ENCODE assay signal across 29 cellular contexts in the genomic region with DNA sequence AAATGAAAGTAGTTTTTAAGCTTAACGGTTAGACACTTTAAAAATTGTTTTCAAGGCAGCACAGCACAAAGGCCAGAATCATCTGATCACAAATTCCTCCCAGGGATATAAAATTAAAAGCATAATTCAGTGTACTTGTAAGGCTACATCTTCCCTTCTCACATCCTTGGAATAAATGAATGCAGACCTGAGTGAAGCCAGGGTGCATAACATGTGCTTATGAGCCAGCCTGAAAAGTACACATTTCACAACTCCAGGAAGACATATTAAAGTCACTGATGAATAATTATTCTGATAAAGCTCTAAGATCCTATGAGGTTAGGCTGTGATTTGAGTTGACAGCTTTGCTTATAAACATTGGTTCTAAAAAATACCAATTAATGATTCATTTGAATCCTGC.
"Had no signal": no experiment of that assay in that cellular context is flagged by ENCODE, and none has a peak within 500 bp of the region (broad histone marks: within the 10 kb centered on the region; RNA-seq: fewer than 3 reads in every experiment).

No MANE protein-coding gene starts in this region.

- H3K9me3 ChIP-seq: breast epithelium, colonic mucosa, left ventricle myocardium inferior, right lobe of liver, thyroid gland, upper lobe of left lung had no signal

- H3K4me3 ChIP-seq: breast epithelium, colonic mucosa, left ventricle myocardium inferior, right lobe of liver, smooth muscle cell, thyroid gland, upper lobe of left lung had no signal

- H3K4me1 ChIP-seq: breast epithelium, colonic mucosa, left ventricle myocardium inferior, right lobe of liver, thyroid gland had no signal

- H3K36me3 Mint-ChIP-seq: activated CD4-positive, alpha-beta memory T cell treated with anti-CD3 and anti-CD28 coated beads for 36 hours; activated naive CD4-positive, alpha-beta T cell treated with anti-CD3 and anti-CD28 coated beads, Interleukin-2, amount 10 ng/mL, durations not matched to agents 7 days and 5 days; activated naive CD8-positive, alpha-beta T cell treated with anti-CD3 and anti-CD28 coated beads, Interleukin-2, amount 10 ng/mL, durations not matched to agents 7 days and 5 days had no signal

- ATAC-seq: stimulated activated memory B cell treated with anti-CD40 and anti-IgM and Interleukin-4, amounts not matched to agents 10 μg/mL and 1 μg/mL and 100 μg/mL, for 72 hours; stimulated activated naive CD8-positive, alpha-beta T cell treated with anti-CD3 and anti-CD28 coated beads, Interleukin-15, amount 100 ng/mL, for 72 hours had no signal

- H3K4me1 Mint-ChIP-seq: nephron; stimulated activated memory B cell treated with anti-CD40 and anti-IgM and Interleukin-4, amounts not matched to agents 10 μg/mL and 1 μg/mL and 100 μg/mL, for 72 hours; stimulated activated naive CD8-positive, alpha-beta T cell treated with anti-CD3 and anti-CD28 coated beads, Interleukin-15, amount 100 ng/mL, for 72 hours had no signal

- H3K36me3 ChIP-seq: breast epithelium, colonic mucosa, left ventricle myocardium inferior, right lobe of liver, thyroid gland, upper lobe of left lung had no signal

- DNase-seq: activated CD4-positive, alpha-beta memory T cell treated with anti-CD3 and anti-CD28 coated beads for 36 hours; activated CD4-positive, alpha-beta T cell treated with anti-CD3 and anti-CD28 coated beads, Interleukin-2, amount 10 ng/mL, durations not matched to agents 24 days and 14 days; activated CD4-positive, CD25-positive, alpha-beta regulatory T cell treated with anti-CD3 and anti-CD28 coated beads, Interleukin-2, amount 50 U/mL, for 72 hours; activated CD8-positive, alpha-beta memory T cell treated with anti-CD3 and anti-CD28 coated beads, Interleukin-2, amount 50 U/mL, for 4 hours; activated gamma-delta T cell; activated naive CD4-positive, alpha-beta T cell treated with anti-CD3 and anti-CD28 coated beads, Interleukin-2, amount 10 ng/mL, durations not matched to agents 7 days and 5 days; activated naive CD8-positive, alpha-beta T cell treated with anti-CD3 and anti-CD28 coated beads, Interleukin-2, amount 10 ng/mL, durations not matched to agents 7 days and 5 days; activated T-cell treated with anti-CD3 and anti-CD28 coated beads, Interleukin-2, amount 50 U/mL, for 24 hours; amniotic stem cell; colonic mucosa; effector memory CD4-positive, alpha-beta T cell; erythroblast; foreskin melanocyte; islet precursor cell; left ventricle myocardium inferior; right lobe of liver; stimulated activated CD4-positive, alpha-beta T cell treated with anti-CD3 and anti-CD28 coated beads, Interleukin-1b, Interleukin-23, amount 100 ng/mL, for 48 hours; stimulated activated CD4-positive, alpha-beta T cell treated with anti-CD3 and anti-CD28 coated beads, Interleukin-4, amount 100 ng/mL, for 4 hours; stimulated activated CD8-positive, alpha-beta memory T cell treated with anti-CD3 and anti-CD28 coated beads, Interleukin-4, amount 100 ng/mL, for 48 hours; stimulated activated naive CD8-positive, alpha-beta T cell treated with anti-CD3 and anti-CD28 coated beads, Interleukin-15, amount 100 ng/mL, for 72 hours; SW 1271; T-helper 9 cell; thyroid gland; upper lobe of left lung had no signal

- H3K9me3 Mint-ChIP-seq: activated CD4-positive, alpha-beta memory T cell treated with anti-CD3 and anti-CD28 coated beads for 36 hours; activated naive CD8-positive, alpha-beta T cell treated with anti-CD3 and anti-CD28 coated beads, Interleukin-2, amount 10 ng/mL, durations not matched to agents 7 days and 5 days; nephron; stimulated activated memory B cell treated with anti-CD40 and anti-IgM and Interleukin-4, amounts not matched to agents 10 μg/mL and 1 μg/mL and 100 μg/mL, for 72 hours had no signal

- H3K4me3 Mint-ChIP-seq: activated CD4-positive, alpha-beta memory T cell treated with anti-CD3 and anti-CD28 coated beads for 36 hours; activated CD4-positive, alpha-beta T cell treated with anti-CD3 and anti-CD28 coated beads, Interleukin-2, amount 10 ng/mL, durations not matched to agents 24 days and 14 days; activated naive CD4-positive, alpha-beta T cell treated with anti-CD3 and anti-CD28 coated beads, Interleukin-2, amount 10 ng/mL, durations not matched to agents 7 days and 5 days; activated naive CD8-positive, alpha-beta T cell treated with anti-CD3 and anti-CD28 coated beads, Interleukin-2, amount 10 ng/mL, durations not matched to agents 7 days and 5 days; activated T-cell treated with anti-CD3 and anti-CD28 coated beads, Interleukin-2, amount 50 U/mL, for 24 hours; nephron; stimulated activated memory B cell treated with anti-CD40 and anti-IgM and Interleukin-4, amounts not matched to agents 10 μg/mL and 1 μg/mL and 100 μg/mL, for 72 hours; stimulated activated naive CD8-positive, alpha-beta T cell treated with anti-CD3 and anti-CD28 coated beads, Interleukin-15, amount 100 ng/mL, for 72 hours; T-helper 1 cell treated with Interleukin-12 subunit alpha and Interleukin-12 subunit beta and Interleukin-4 antibody, amounts not matched to agents 30 μg/mL and 1 μg/mL, for 36 hours had no signal

- H3K27me3 Mint-ChIP-seq: activated CD4-positive, alpha-beta memory T cell treated with anti-CD3 and anti-CD28 coated beads for 36 hours; activated naive CD4-positive, alpha-beta T cell treated with anti-CD3 and anti-CD28 coated beads, Interleukin-2, amount 10 ng/mL, durations not matched to agents 7 days and 5 days; activated naive CD8-positive, alpha-beta T cell treated with anti-CD3 and anti-CD28 coated beads, Interleukin-2, amount 10 ng/mL, durations not matched to agents 7 days and 5 days; activated T-cell treated with anti-CD3 and anti-CD28 coated beads, Interleukin-2, amount 50 U/mL, for 24 hours; stimulated activated memory B cell treated with anti-CD40 and anti-IgM and Interleukin-4, amounts not matched to agents 10 μg/mL and 1 μg/mL and 100 μg/mL, for 72 hours; stimulated activated naive CD8-positive, alpha-beta T cell treated with anti-CD3 and anti-CD28 coated beads, Interleukin-15, amount 100 ng/mL, for 72 hours had no signal

- H3K27ac ChIP-seq: breast epithelium, colonic mucosa, left ventricle myocardium inferior, right lobe of liver, thyroid gland, upper lobe of left lung had no signal

- H3K27ac Mint-ChIP-seq: activated CD4-positive, alpha-beta memory T cell treated with anti-CD3 and anti-CD28 coated beads for 36 hours; activated CD4-positive, alpha-beta T cell treated with anti-CD3 and anti-CD28 coated beads, Interleukin-2, amount 10 ng/mL, durations not matched to agents 24 days and 14 days; activated naive CD4-positive, alpha-beta T cell treated with anti-CD3 and anti-CD28 coated beads, Interleukin-2, amount 10 ng/mL, durations not matched to agents 7 days and 5 days; activated naive CD8-positive, alpha-beta T cell treated with anti-CD3 and anti-CD28 coated beads, Interleukin-2, amount 10 ng/mL, durations not matched to agents 7 days and 5 days; activated T-cell treated with anti-CD3 and anti-CD28 coated beads, Interleukin-2, amount 50 U/mL, for 24 hours; nephron; stimulated activated memory B cell treated with anti-CD40 and anti-IgM and Interleukin-4, amounts not matched to agents 10 μg/mL and 1 μg/mL and 100 μg/mL, for 72 hours; stimulated activated naive CD8-positive, alpha-beta T cell treated with anti-CD3 and anti-CD28 coated beads, Interleukin-15, amount 100 ng/mL, for 72 hours; T-helper 1 cell treated with Interleukin-12 subunit alpha and Interleukin-12 subunit beta and Interleukin-4 antibody, amounts not matched to agents 30 μg/mL and 1 μg/mL, for 36 hours had no signal

- H3K27me3 ChIP-seq: breast epithelium, colonic mucosa, right lobe of liver, thyroid gland, upper lobe of left lung had no signal
